In the genomic region with DNA sequence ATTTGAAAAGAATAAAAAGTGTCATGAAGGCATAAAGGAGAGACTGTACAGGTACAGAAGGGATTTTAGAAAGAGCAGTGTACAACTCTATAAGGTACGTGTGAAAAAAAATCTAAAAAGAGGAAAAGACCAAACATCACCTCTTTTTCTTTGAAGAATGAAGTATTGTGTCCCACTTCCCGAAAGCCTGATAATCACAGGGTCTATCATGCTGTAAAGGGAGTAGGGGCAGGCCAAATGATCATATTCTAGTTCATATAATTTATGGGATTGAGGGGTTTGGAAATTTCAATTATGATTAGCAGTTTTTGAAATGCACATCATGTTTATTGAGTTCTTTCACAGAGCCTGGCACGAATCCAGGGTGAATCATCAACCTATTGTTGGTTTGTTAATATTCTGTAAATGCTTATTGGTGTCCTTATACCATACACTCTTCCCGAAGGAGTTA, we compare ENCODE assay signal across 8 cellular contexts. TPM values are rescaled to one million over a fixed set of nuclear protein-coding genes. Genes with fewer than 3 reads are reported as not detected.
DNase-seq lines count a peak whose midpoint lies in the region; ATAC-seq and TF ChIP-seq lines count a peak whose summit lies in the region.

No MANE protein-coding gene starts in this region.

- DNase-seq in GM12864 (ENCODE audit: low read depth) (no peak), OCI-LY7 (ENCODE audit: low spot score) (no peak), cerebellum (ENCODE audit: low spot score) (peak; percentile 28), memory B cell (ENCODE audit: low spot score in 2 of 2) (no peak), tibial artery (peak in 1 of 2 donors; percentile 66), SHP77 (lab: John Stamatoyannopoulos, UW) (no peak), cerebellar nuclear complex (lab: John Stamatoyannopoulos, UW) (no peak)

- H3K27me3 Mint-ChIP-seq in memory B cell: peaks cover 7% of the 10 kb centered on the region

- BruUV-seq in OCI-LY7 (replicated peaks; lab: Mats Ljungman, UMichigan): TSS peak; percentile 65

- H2AFZ ChIP-seq in ACC112 (ENCODE audit: low read length, unreplicated experiment): peak overlapping the region; percentile 41
- H2AFZ ChIP-seq in OCI-LY7 (ENCODE audit: low read length): peak overlapping the region; percentile 90

- H3K27ac Mint-ChIP-seq in memory B cell: peak overlapping the region; percentile 94

- H3K4me3 Mint-ChIP-seq in memory B cell: peak overlapping the region; percentile 86

- H3K79me2 ChIP-seq in ACC112 (ENCODE audit: control insufficient read depth, insufficient read depth, low read length, unreplicated experiment) (peaks cover 24% of the 10 kb centered on the region), OCI-LY7 (ENCODE audit: insufficient read depth, low read depth, low read length) (peaks cover 40% of the 10 kb centered on the region)

- H3K4me2 ChIP-seq in OCI-LY7 (ENCODE audit: low read length): peak overlapping the region; percentile 75

- peaks cover 19% of the 10 kb centered on the region for H3K4me1 Mint-ChIP-seq in memory B cell

- no peaks in the 10 kb centered on the region for H3K9me2 ChIP-seq in OCI-LY7 (ENCODE audit: insufficient read depth, low read length)

- no peaks in the 10 kb centered on the region for H3K36me3 Mint-ChIP-seq in memory B cell

- H3K9me3 ChIP-seq in OCI-LY7 (ENCODE audit: low read length): no peaks in the 10 kb centered on the region
- no peaks in the 10 kb centered on the region for H3K9me3 ChIP-seq in tibial artery

- POLR2A ChIA-PET in OCI-LY7 (lab: Charles Lee): no interaction called here

- peaks cover 13% of the 10 kb centered on the region; the same call in 1 of the 2 replicates for H4K20me1 ChIP-seq in OCI-LY7 (ENCODE audit: insufficient read depth, low read length)

- TF ChIP-seq CTCF in GM12864 (IDR thresholded peaks at IDR 0.05; ENCODE audit: low read depth, low read length, missing control alignments) (no peak), OCI-LY7 (conservative IDR thresholded peaks at IDR 0.05; ENCODE audit: low read length) (no peak), tibial artery (IDR thresholded peaks at IDR 0.05) (no peak)

- H3K36me3 ChIP-seq in ACC112 (ENCODE audit: insufficient read depth, low read length): no peaks in the 10 kb centered on the region
- H3K36me3 ChIP-seq in OCI-LY7 (ENCODE audit: insufficient read depth, low read length): 0 out of 2 replicates have a peak, but pooled peaks cover 3% of the 10 kb centered on the region
- H3K36me3 ChIP-seq in tibial artery: no peaks in the 10 kb centered on the region

- no peak for ATAC-seq in memory B cell (ENCODE audit: low read depth)

- intact Hi-C loops in OCI-LY7 (cut with micrococcal nuclease; ENCODE audit: unreplicated experiment): loop anchor here (5.0 kb wide), 1 partner anchor 259 kb away; no protein-coding TSS in a partner anchor
- intact Hi-C loops in tibial artery (cut with DNase I; ENCODE audit: low total_unique reads): no loop called here

- H3K27me3 ChIP-seq in ACC112 (ENCODE audit: insufficient read depth, low read length) (no peaks in the 10 kb centered on the region), tibial artery (no peaks in the 10 kb centered on the region)

- no peaks in the 10 kb centered on the region for H3K9me3 Mint-ChIP-seq in memory B cell

- H3K4me1 ChIP-seq in ACC112 (ENCODE audit: control insufficient read depth, insufficient read depth, low read length, unreplicated experiment) (peaks cover 28% of the 10 kb centered on the region), OCI-LY7 (ENCODE audit: insufficient read depth, low read length, poor library complexity, severe bottlenecking) (peaks cover 42% of the 10 kb centered on the region), tibial artery (peaks cover 0 to 28% (median 16%) of the 10 kb centered on the region in 4 donors)

- CTCF ChIA-PET in OCI-LY7 (lab: Charles Lee; ENCODE audit: unreplicated experiment): no interaction called here

- H3K27ac ChIP-seq in ACC112 (ENCODE audit: low read depth, low read length): peak overlapping the region; percentile 83
- H3K27ac ChIP-seq in OCI-LY7 (ENCODE audit: low read depth, low read length, poor library complexity, severe bottlenecking): peak overlapping the region; percentile 86
- H3K27ac ChIP-seq in tibial artery: peak overlapping the region; percentile 94 to 96

- H3K4me3 ChIP-seq in ACC112 (ENCODE audit: low read depth, low read length) (peak overlapping the region; percentile 77), GM12864 (ENCODE audit: low read depth, low read length) (peak overlapping the region; percentile 92; the same call in 1 of the 2 replicates), OCI-LY7 (ENCODE audit: low read depth, low read length, poor library complexity, severe bottlenecking) (peak overlapping the region; percentile 89), tibial artery (peak overlapping the region; percentile 72 to 94)

RNA-seq across cellular contexts. Expression of a gene that starts 0.9 kb away (rescaled TPM):
- 73.1 and 81.5 TPM in 2 replicates for total RNA-seq in OCI-LY7 (2014; rRNA removed; shearing (Covaris generic))
- total RNA-seq in OCI-LY7 (2022): 183 and 211 TPM in 2 replicates
- 578 TPM for total RNA-seq in cerebellum
